2 cellular contexts compared by ENCODE assay signal in genomic region chr7:126723966-126724544, GRCh38.
TF ChIP-seq lines count a peak whose summit lies in the region.

No MANE protein-coding gene starts in this region.

TF ChIP-seq in H1, 55 proteins besides CTCF, POLR2A, EP300 and RAD21:
- TF ChIP-seq TAF7 (optimal IDR thresholded peaks at IDR 0.05; ENCODE audit: borderline replicate concordance, low read depth, low read length): no peak
- TF ChIP-seq HDAC2 (IDR thresholded peaks at IDR 0.05; ENCODE audit: borderline replicate concordance in 1 of 2, low read depth in 2 of 2, low read length in 2 of 2): no peak
- no peak for TF ChIP-seq NANOG (IDR thresholded peaks at IDR 0.05; ENCODE audit: insufficient read depth, low read depth, low read length, poor library complexity, severe bottlenecking)
- TF ChIP-seq, protein P1, sequence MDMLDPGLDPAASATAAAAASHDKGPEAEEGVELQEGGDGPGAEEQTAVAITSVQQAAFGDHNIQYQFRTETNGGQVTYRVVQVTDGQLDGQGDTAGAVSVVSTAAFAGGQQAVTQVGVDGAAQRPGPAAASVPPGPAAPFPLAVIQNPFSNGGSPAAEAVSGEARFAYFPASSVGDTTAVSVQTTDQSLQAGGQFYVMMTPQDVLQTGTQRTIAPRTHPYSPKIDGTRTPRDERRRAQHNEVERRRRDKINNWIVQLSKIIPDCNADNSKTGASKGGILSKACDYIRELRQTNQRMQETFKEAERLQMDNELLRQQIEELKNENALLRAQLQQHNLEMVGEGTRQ (IDR thresholded peaks at IDR 0.05; ENCODE audit: low read length): no peak
- TF ChIP-seq, protein P2, sequence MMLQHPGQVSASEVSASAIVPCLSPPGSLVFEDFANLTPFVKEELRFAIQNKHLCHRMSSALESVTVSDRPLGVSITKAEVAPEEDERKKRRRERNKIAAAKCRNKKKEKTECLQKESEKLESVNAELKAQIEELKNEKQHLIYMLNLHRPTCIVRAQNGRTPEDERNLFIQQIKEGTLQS (IDR thresholded peaks at IDR 0.05; ENCODE audit: insufficient read depth, low read depth, low read length): no peak
- TF ChIP-seq SP1 (IDR thresholded peaks at IDR 0.05; ENCODE audit: low read depth, low read length): no peak
- TF ChIP-seq JUN (IDR thresholded peaks at IDR 0.05; ENCODE audit: low read depth, low read length): no peak
- no peak for TF ChIP-seq FOSL1 (IDR thresholded peaks at IDR 0.05; ENCODE audit: insufficient read depth, low read depth, low read length)

TF ChIP-seq in neural cell, 6 proteins besides CTCF, POLR2A, EP300 and RAD21:
- TF ChIP-seq SMC3 (conservative IDR thresholded peaks at IDR 0.05; ENCODE audit: poor library complexity) (no peak), REST (IDR thresholded peaks at IDR 0.05; ENCODE audit: borderline replicate concordance) (peak; percentile 27), EZH2 (IDR thresholded peaks at IDR 0.05; ENCODE audit: borderline replicate concordance, insufficient read depth, low read length, poor library complexity, severe bottlenecking) (no peak), POLR2AphosphoS5 (IDR thresholded peaks at IDR 0.05) (peak; percentile 33)
